ENCODE assay signal across 2 cellular contexts in the genomic region with DNA sequence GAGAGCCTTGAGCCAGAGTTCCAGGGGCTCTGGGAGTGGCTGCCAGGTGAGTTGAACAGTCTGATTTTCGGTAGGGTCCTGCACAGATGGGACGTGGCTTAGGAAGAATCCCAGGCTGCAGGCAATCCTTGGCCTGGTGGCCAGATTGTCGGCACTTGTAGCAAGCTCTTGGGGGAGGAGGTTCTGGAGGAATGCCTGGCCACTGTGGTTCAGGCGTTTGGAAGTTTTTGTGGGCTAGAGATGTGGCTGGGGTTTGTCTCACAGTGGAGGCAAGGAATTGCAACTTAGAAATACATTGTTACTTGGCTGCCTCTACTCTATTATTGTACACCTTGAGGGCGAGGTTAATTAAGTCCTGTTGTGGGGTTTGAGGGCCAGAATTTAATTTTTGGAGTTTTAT. TPM values are rescaled to one million over a fixed set of nuclear protein-coding genes. Genes with fewer than 3 reads are reported as not detected.
"Had no signal": no experiment of that assay in that cellular context is flagged by ENCODE, and none has a peak within 500 bp of the region (broad histone marks: within the 10 kb centered on the region; RNA-seq: fewer than 3 reads in every experiment).

No MANE protein-coding gene starts in this region.

RNA-seq across cellular contexts. Expression of a gene that starts 21.5 kb away (rescaled TPM):
- total RNA-seq: activated CD4-positive, alpha-beta T cell treated with anti-CD3 and anti-CD28 coated beads for 36 hours; activated T-helper 2 cell treated with anti-CD3 and anti-CD28 coated beads, Interferon-gamma antibody, Interleukin-2, Interleukin-4, amounts not matched to agents 10 μg/mL and 5 μg/mL and 100 μg/mL, durations not matched to agents 14 hours and 24 hours and 36 hours had no signal
